Comparison of ENCODE assay signal across 16 cellular contexts in genomic region chr11:103364687-103365086, GRCh38.
"Had no signal": no experiment of that assay in that cellular context is flagged by ENCODE, and none has a peak within 500 bp of the region (broad histone marks: within the 10 kb centered on the region; RNA-seq: fewer than 3 reads in every experiment).

No MANE protein-coding gene starts in this region.

- H3K27ac ChIP-seq: cardiac muscle cell, coronary artery, neutrophil, skin epidermis, stomach, VCaP had no signal

- H3K4me3 ChIP-seq: cardiac muscle cell, coronary artery, skin epidermis, stomach had no signal

- DNase-seq: activated CD8-positive, alpha-beta memory T cell treated with anti-CD3 and anti-CD28 coated beads, Interleukin-2, amount 50 U/mL, for 48 hours; activated CD8-positive, alpha-beta T cell treated with anti-CD3 and anti-CD28 coated beads for 36 hours; activated naive CD8-positive, alpha-beta T cell treated with anti-CD3 and anti-CD28 coated beads, Interleukin-2, amount 10 ng/mL, durations not matched to agents 7 days and 5 days; aorta; effector CD4-positive, alpha-beta T cell; hypothalamus; left cardiac atrium; naive thymus-derived CD8-positive, alpha-beta T cell; posterior cingulate gyrus; stimulated activated CD4-positive, alpha-beta T cell treated with anti-CD3 and anti-CD28 coated beads, Interleukin-4, amount 100 ng/mL, for 4 hours; stomach had no signal

- H3K4me1 ChIP-seq: stomach had no signal

- H3K27me3 ChIP-seq: cardiac muscle cell, neutrophil, stomach had no signal

- H3K9me3 ChIP-seq: neutrophil, stomach had no signal

- ATAC-seq: activated CD8-positive, alpha-beta T cell treated with anti-CD3 and anti-CD28 coated beads for 36 hours; left cardiac atrium; naive thymus-derived CD8-positive, alpha-beta T cell had no signal

- H3K36me3 ChIP-seq: cardiac muscle cell, neutrophil had no signal
